In the genomic region with DNA sequence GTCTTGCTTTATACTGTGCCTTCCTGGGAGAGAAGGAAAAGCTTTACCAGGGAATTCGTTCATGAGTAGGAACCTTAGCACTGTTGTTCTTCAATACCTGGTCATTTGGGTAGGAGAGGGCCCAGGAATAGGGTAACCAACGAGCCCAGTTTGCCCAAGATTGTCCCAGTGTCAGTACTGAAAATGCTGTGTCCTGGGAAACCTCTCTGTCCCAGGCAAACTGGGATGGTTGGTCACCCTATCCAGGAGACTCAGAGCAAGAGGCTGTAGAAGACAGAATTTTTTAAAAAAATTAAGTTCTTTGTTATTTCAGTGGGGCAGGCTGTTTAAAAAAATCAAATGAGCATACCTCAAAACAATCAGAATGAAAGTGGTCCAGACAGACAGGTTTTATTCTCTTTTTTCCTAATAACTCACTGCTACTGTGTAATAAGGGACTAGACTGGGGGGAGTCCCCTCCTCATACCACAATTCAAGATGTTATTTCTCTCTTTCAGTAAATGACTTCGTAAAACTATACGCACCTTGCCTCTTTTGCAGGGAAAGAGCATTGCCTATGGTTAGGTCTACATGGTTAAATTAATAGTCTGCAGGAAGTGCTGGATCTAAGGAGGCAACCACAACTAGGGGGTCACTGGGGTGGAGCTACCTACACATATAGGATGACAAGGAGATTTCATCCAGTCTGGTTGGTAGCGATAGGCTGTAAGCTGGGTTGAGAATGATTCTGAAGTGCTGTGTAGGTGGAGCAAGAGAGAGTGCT, we compare ENCODE assay signal across 8 cellular contexts. TPM values are rescaled to one million over a fixed set of nuclear protein-coding genes. Genes with fewer than 3 reads are reported as not detected.
DNase-seq lines count a peak whose midpoint lies in the region; ATAC-seq, FAIRE-seq and TF ChIP-seq lines count a peak whose summit lies in the region.

No MANE protein-coding gene starts in this region.

- H2AFZ ChIP-seq in mesenchymal stem cell (ENCODE audit: low read depth, low read length) = no peak overlapping the region

- H2BK120ac ChIP-seq in mesenchymal stem cell (ENCODE audit: low read depth, low read length) = peak overlapping the region; percentile 49

- H3K4me3 ChIP-seq in mesenchymal stem cell (ENCODE audit: insufficient read depth in 1 of 2, low read depth in 1 of 2, low read length in 2 of 2) = no peak overlapping the region
- H3K4me3 ChIP-seq in BE2C (ENCODE audit: low read depth, low read length) = no peak overlapping the region
- no peak overlapping the region for H3K4me3 ChIP-seq in small intestine (ENCODE audit: low read depth in 1 of 2, low read length in 2 of 2)

- H3K36me3 ChIP-seq in mesenchymal stem cell (ENCODE audit: control insufficient read depth in 1 of 2, insufficient read depth in 2 of 2, low read depth in 1 of 2, low read length in 2 of 2) (peaks cover 3% of the 10 kb centered on the region in 2 experiments), BE2C (peaks cover 6% of the 10 kb centered on the region), small intestine (ENCODE audit: control insufficient read depth in 2 of 2, insufficient read depth in 2 of 2, low read length in 2 of 2) (no peaks in the 10 kb centered on the region)

- peak; percentile 62 to 79 for DNase-seq in Kasumi-1 (lab: John Stamatoyannopoulos, UW)
- no peak for DNase-seq in mesenchymal stem cell
- no peak for DNase-seq in cerebellar nuclear complex (lab: John Stamatoyannopoulos, UW)
- DNase-seq in kidney glomerular epithelial cell (lab: John Stamatoyannopoulos, UW) = no peak
- DNase-seq in BE2C = no peak
- DNase-seq in small intestine = no peak

- H3K9ac ChIP-seq in mesenchymal stem cell (ENCODE audit: low read length) = no peak overlapping the region

- H2BK15ac ChIP-seq in mesenchymal stem cell (ENCODE audit: low read depth, poor library complexity, severe bottlenecking) = no peak overlapping the region

- H2AK5ac ChIP-seq in mesenchymal stem cell (ENCODE audit: low read length, severe bottlenecking) = no peak overlapping the region

- no peak overlapping the region for H3K14ac ChIP-seq in mesenchymal stem cell (ENCODE audit: low read length in 2 of 2)

- H2BK5ac ChIP-seq in mesenchymal stem cell (ENCODE audit: low read depth, low read length, poor library complexity, severe bottlenecking) = no peak overlapping the region

- TF ChIP-seq CTCF in BE2C (IDR thresholded peaks at IDR 0.05; ENCODE audit: low read depth, low read length) = no peak

- peak overlapping the region; percentile 19 for H3K27ac ChIP-seq in mesenchymal stem cell (ENCODE audit: low read length, poor library complexity, severe bottlenecking)
- H3K27ac ChIP-seq in small intestine (ENCODE audit: low read depth in 1 of 2, low read length in 1 of 2) = no peak overlapping the region

- H3K27me3 ChIP-seq in mesenchymal stem cell (ENCODE audit: control insufficient read depth in 1 of 2, insufficient read depth in 1 of 2, low read length in 2 of 2) (no peaks in the 10 kb centered on the region), BE2C (no peaks in the 10 kb centered on the region), small intestine (ENCODE audit: control insufficient read depth in 2 of 2, insufficient read depth in 2 of 2, low read length in 2 of 2) (no peaks in the 10 kb centered on the region)

- peaks cover 22% of the 10 kb centered on the region for H3K79me1 ChIP-seq in mesenchymal stem cell (replicated peaks; ENCODE audit: low read length, poor library complexity, severe bottlenecking)

- H4K91ac ChIP-seq in mesenchymal stem cell (ENCODE audit: low read length) = no peak overlapping the region

- peak overlapping the region in 1 of 2 experiments; percentile 40 for H3K4ac ChIP-seq in mesenchymal stem cell (ENCODE audit: low read depth in 1 of 2, low read length in 2 of 2)

- 97% methylated on average over 4 of the region's 5 CpGs for whole genome bisulfite sequencing in mesenchymal stem cell
- 65 to 74% (median 74%) methylated on average over 5 of the region's 5 CpGs for WGBS in small intestine, 3 donors

- H3K9me3 ChIP-seq in mesenchymal stem cell (ENCODE audit: control insufficient read depth, low read length) (peaks cover 3% of the 10 kb centered on the region), BE2C (no peaks in the 10 kb centered on the region), small intestine (ENCODE audit: control insufficient read depth, low read depth) (no peaks in the 10 kb centered on the region)

- no peak overlapping the region for H4K8ac ChIP-seq in mesenchymal stem cell (ENCODE audit: low read length)

- H3K18ac ChIP-seq in mesenchymal stem cell (ENCODE audit: low read depth in 1 of 2, low read length in 2 of 2) = peak overlapping the region; percentile 48 to 54

- H2BK12ac ChIP-seq in mesenchymal stem cell (ENCODE audit: low read length in 2 of 2) = peak overlapping the region in 1 of 2 experiments; percentile 25

- ATAC-seq in GM18511 (IDR thresholded peaks at IDR 0.05; ENCODE audit: unreplicated experiment) = peak; percentile 78
- ATAC-seq in GM21723 (IDR thresholded peaks at IDR 0.05; ENCODE audit: unreplicated experiment) = peak; percentile 56

- peak overlapping the region in 1 of 2 experiments; percentile 60 for H3K23ac ChIP-seq in mesenchymal stem cell (ENCODE audit: low read length in 2 of 2)

- FAIRE-seq in small intestine (lab: Jason Lieb, UNC) = no peak

- H3K4me2 ChIP-seq in mesenchymal stem cell (ENCODE audit: low read length, poor library complexity, severe bottlenecking) = no peak overlapping the region

- H3K4me1 ChIP-seq in mesenchymal stem cell (ENCODE audit: control insufficient read depth, insufficient read depth, low read depth, low read length) = peaks cover 4% of the 10 kb centered on the region
- H3K4me1 ChIP-seq in BE2C = peaks cover 27% of the 10 kb centered on the region
- peaks cover 7 to 14% of the 10 kb centered on the region in 2 donors for H3K4me1 ChIP-seq in small intestine (ENCODE audit: control insufficient read depth in 2 of 2, insufficient read depth in 1 of 2, low read depth in 1 of 2, low read length in 1 of 2)

RNA-seq across cellular contexts. Expression of a gene that starts 41.1 kb away (rescaled TPM):
- polyA plus RNA-seq in mesenchymal stem cell (2013, experiment 1 of 2) = 38.9 TPM
- 43.0 TPM for polyA plus RNA-seq in mesenchymal stem cell (2013, experiment 2 of 2)
- polyA plus RNA-seq in BE2C (2012; ENCODE audit: insufficient read depth, insufficient read length, low read depth) = 30.4 TPM
- polyA plus RNA-seq in small intestine = 10 to 100 TPM; 14.2 to 25.4 (median 23.7) TPM

Comparison
In these comparisons a context has a peak if more than half of its experiments do, and no peak if none do; other contexts are left out.
1. DNase-seq: peak in Kasumi-1 (2 of 2); none in mesenchymal stem cell (single experiment), cerebellar nuclear complex (0 of 2), kidney glomerular epithelial cell (single experiment), BE2C (single experiment) and small intestine (single experiment).